Comparison of ENCODE assay signal across 8 cellular contexts in the genomic region with DNA sequence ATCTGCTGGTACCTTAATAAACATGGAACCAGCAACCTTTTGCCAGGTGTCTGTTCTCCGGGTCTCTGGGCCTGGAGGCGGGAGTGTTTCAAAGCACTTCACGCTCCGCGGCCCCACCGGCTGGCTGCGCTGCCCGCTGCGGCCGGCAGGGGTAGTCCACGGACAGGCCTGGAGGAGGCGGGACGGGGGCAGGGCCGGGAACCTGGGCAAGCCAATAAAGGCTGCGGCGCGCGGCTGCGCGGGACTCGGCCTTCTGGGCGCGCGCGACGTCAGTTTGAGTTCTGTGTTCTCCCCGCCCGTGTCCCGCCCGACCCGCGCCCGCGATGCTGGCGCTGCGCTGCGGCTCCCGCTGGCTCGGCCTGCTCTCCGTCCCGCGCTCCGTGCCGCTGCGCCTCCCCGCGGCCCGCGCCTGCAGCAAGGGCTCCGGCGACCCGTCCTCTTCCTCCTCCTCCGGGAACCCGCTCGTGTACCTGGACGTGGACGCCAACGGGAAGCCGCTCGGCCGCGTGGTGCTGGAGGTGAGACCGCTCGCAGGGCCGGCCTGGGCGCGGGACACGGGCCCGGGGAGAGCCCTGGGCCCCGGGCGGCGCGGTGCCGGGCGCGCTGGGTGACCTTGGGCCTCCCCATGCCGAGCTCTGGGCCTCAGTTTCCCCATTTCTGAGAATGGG. TPM values are rescaled to one million over a fixed set of nuclear protein-coding genes. Genes with fewer than 3 reads are reported as not detected.
DNase-seq lines count a peak whose midpoint lies in the region; ATAC-seq and TF ChIP-seq lines count a peak whose summit lies in the region.

A gene (plus strand): TSS at position 244 of the 668 bp plus-strand sequence. CDS start 80 bp downstream, at position 324.

- no peak within 1 kb of the TSS for H3K27ac ChIP-seq in iPS DF 6.9 (ENCODE audit: low read length)
- H3K27ac ChIP-seq in gastrocnemius medialis = peak within 1 kb of the TSS; percentile 90 to 97 (median 93)

- H3K27ac Mint-ChIP-seq in brain = peak within 1 kb of the TSS; percentile 41 to 71 (median 62)

- in situ Hi-C loops in gastrocnemius medialis (cut with MboI; ENCODE audit: low sequenced_read_pairs in 4 of 4) = no loop called here

- H3K27me3 Mint-ChIP-seq in brain = peaks cover 9% of the 10 kb centered on the region

- peak; percentile 91 for DNase-seq in 8988T
- peak; percentile 85 to 89 for DNase-seq in NCI-H2081 (lab: John Stamatoyannopoulos, UW)
- peak; percentile 93 for DNase-seq in UCSD-AML1 (lab: John Stamatoyannopoulos, UW; ENCODE audit: unreplicated experiment)
- DNase-seq in iPS DF 6.9 (ENCODE audit: low read depth, low spot score) = peak; percentile 80
- DNase-seq in gastrocnemius medialis = peak; percentile 88 to 92

- intact Hi-C loops in gastrocnemius medialis (cut with DNase I; ENCODE audit: low total_unique reads) = loop anchor here (1.0 to 5.0 kb wide), 2 partner anchors 120 to 860 kb away; a partner anchor contains a TSS

- H3K36me3 ChIP-seq in iPS DF 6.9 (ENCODE audit: control insufficient read depth, insufficient read depth, low read length) (peaks cover 20% of the 10 kb centered on the region), gastrocnemius medialis (peaks cover 0 to 31% of the 10 kb centered on the region in 2 donors)

- ATAC-seq in GM18508 (IDR thresholded peaks at IDR 0.05; ENCODE audit: insufficient read depth, unreplicated experiment) (peak; percentile 44), HG02981 (IDR thresholded peaks at IDR 0.05; ENCODE audit: unreplicated experiment) (peak; percentile 85), gastrocnemius medialis (peak; percentile 85 to 89)

- TF ChIP-seq POLR2A in gastrocnemius medialis (IDR thresholded peaks at IDR 0.05) = peak; percentile 94

- no CpG with 5 or more reads among the region's 77 CpGs for WGBS in iPS DF 6.9 (ENCODE audit: insufficient coverage, insufficient read length)

- H3K9me3 ChIP-seq in iPS DF 6.9 (ENCODE audit: control insufficient read depth, insufficient read depth, low read length) (no peaks in the 10 kb centered on the region), gastrocnemius medialis (no peaks in the 10 kb centered on the region)

- H3K9me3 Mint-ChIP-seq in brain = no peaks in the 10 kb centered on the region

- H3K4me1 ChIP-seq in iPS DF 6.9 (ENCODE audit: control insufficient read depth, insufficient read depth, low read length) = no peaks in the 10 kb centered on the region
- peaks cover 13 to 18% of the 10 kb centered on the region in 2 donors for H3K4me1 ChIP-seq in gastrocnemius medialis

- TF ChIP-seq CTCF in brain (conservative IDR thresholded peaks at IDR 0.05) = peak; percentile 83 to 94
- TF ChIP-seq CTCF in gastrocnemius medialis (IDR thresholded peaks at IDR 0.05 in 4 of 5, conservative IDR thresholded peaks at IDR 0.05 in 1 of 5) = peak; percentile 96 to 99 (median 98)

- H3K36me3 Mint-ChIP-seq in brain = peaks cover 29% of the 10 kb centered on the region

- H3K27me3 ChIP-seq in iPS DF 6.9 (ENCODE audit: control insufficient read depth, insufficient read depth, low read length) = no peaks in the 10 kb centered on the region
- H3K27me3 ChIP-seq in gastrocnemius medialis = no peaks in the 10 kb centered on the region

- peak within 1 kb of the TSS; percentile 66 for H3K4me3 ChIP-seq in iPS DF 6.9 (ENCODE audit: low read length)
- peak within 1 kb of the TSS; percentile 58 to 87 (median 72) for H3K4me3 ChIP-seq in gastrocnemius medialis

- peaks cover 35% of the 10 kb centered on the region for H3K4me1 Mint-ChIP-seq in brain

- peak within 1 kb of the TSS; percentile 85 to 90 (median 85) for H3K4me3 Mint-ChIP-seq in brain

RNA-seq across cellular contexts. Expression of the gene that starts here (rescaled TPM):
- polyA plus RNA-seq in brain (ENCODE audit: insufficient read depth, low read depth, low replicate concordance) = 142 TPM
- total RNA-seq in gastrocnemius medialis = 10 to 100 TPM; 39.1 to 82.1 (median 67.9) TPM
